In genomic region chrX:25597561-25597960, GRCh38 we compare ENCODE assay signal across 32 cellular contexts.
"Had no signal": no experiment of that assay in that cellular context is flagged by ENCODE, and none has a peak within 500 bp of the region (broad histone marks: within the 10 kb centered on the region; RNA-seq: fewer than 3 reads in every experiment).

No MANE protein-coding gene starts in this region.

- H3K4me2 ChIP-seq: SK-N-SH had no signal

- H3K4me1 Mint-ChIP-seq: activated CD4-positive, alpha-beta T cell treated with anti-CD3 and anti-CD28 coated beads, Interleukin-2, amount 10 ng/mL, durations not matched to agents 7 days and 5 days; activated CD8-positive, alpha-beta memory T cell treated with anti-CD3 and anti-CD28 coated beads, Interleukin-2, amount 10 ng/mL, durations not matched to agents 7 days and 5 days; central memory CD8-positive, alpha-beta T cell had no signal

- H3K9me3 ChIP-seq: adrenal gland, ascending aorta, breast epithelium, esophagus muscularis mucosa, heart left ventricle, lower lobe of right lung, SK-N-SH, thoracic aorta had no signal

- H3K9ac ChIP-seq: SK-N-SH had no signal

- H3K4me3 Mint-ChIP-seq: activated CD4-positive, alpha-beta T cell treated with anti-CD3 and anti-CD28 coated beads, Interleukin-2, amount 10 ng/mL, durations not matched to agents 7 days and 5 days; activated CD8-positive, alpha-beta memory T cell treated with anti-CD3 and anti-CD28 coated beads, Interleukin-2, amount 10 ng/mL, durations not matched to agents 7 days and 5 days; activated CD8-positive, alpha-beta T cell treated with anti-CD3 and anti-CD28 coated beads for 36 hours; activated naive CD8-positive, alpha-beta T cell; activated T-cell treated with anti-CD3 and anti-CD28 coated beads, Interleukin-2, amount 50 U/mL, for 72 hours; central memory CD8-positive, alpha-beta T cell; natural killer cell treated with Interleukin-12 subunit alpha and Interleukin-12 subunit beta and Interleukin-15 and Interleukin-18, amount 100 ng/mL, for 72 hours; T-helper 1 cell treated with Interleukin-12 subunit alpha and Interleukin-12 subunit beta and Interleukin-4 antibody, amounts not matched to agents 30 μg/mL and 1 μg/mL, for 36 hours had no signal

- H3K4me3 ChIP-seq: adrenal gland, ascending aorta, breast epithelium, esophagus muscularis mucosa, heart left ventricle, left lung, lower lobe of right lung, spleen, thoracic aorta had no signal

- H3K27ac ChIP-seq: adrenal gland, ascending aorta, breast epithelium, esophagus muscularis mucosa, heart left ventricle, left lung, lower lobe of right lung, spleen, thoracic aorta had no signal

- H3K36me3 ChIP-seq: adrenal gland, ascending aorta, breast epithelium, esophagus muscularis mucosa, heart left ventricle, left lung, lower lobe of right lung, spleen, thoracic aorta had no signal

- H3K36me3 Mint-ChIP-seq: activated CD8-positive, alpha-beta memory T cell treated with anti-CD3 and anti-CD28 coated beads, Interleukin-2, amount 10 ng/mL, durations not matched to agents 7 days and 5 days; activated naive CD8-positive, alpha-beta T cell; natural killer cell treated with Interleukin-12 subunit alpha and Interleukin-12 subunit beta and Interleukin-15 and Interleukin-18, amount 100 ng/mL, for 72 hours had no signal

- H3K27ac Mint-ChIP-seq: activated CD4-positive, alpha-beta T cell treated with anti-CD3 and anti-CD28 coated beads, Interleukin-2, amount 10 ng/mL, durations not matched to agents 7 days and 5 days; activated CD8-positive, alpha-beta memory T cell treated with anti-CD3 and anti-CD28 coated beads, Interleukin-2, amount 10 ng/mL, durations not matched to agents 7 days and 5 days; activated CD8-positive, alpha-beta T cell treated with anti-CD3 and anti-CD28 coated beads for 36 hours; activated naive CD8-positive, alpha-beta T cell; activated T-cell treated with anti-CD3 and anti-CD28 coated beads, Interleukin-2, amount 50 U/mL, for 72 hours; natural killer cell treated with Interleukin-12 subunit alpha and Interleukin-12 subunit beta and Interleukin-15 and Interleukin-18, amount 100 ng/mL, for 72 hours; T-helper 1 cell treated with Interleukin-12 subunit alpha and Interleukin-12 subunit beta and Interleukin-4 antibody, amounts not matched to agents 30 μg/mL and 1 μg/mL, for 36 hours had no signal

- H3K4me1 ChIP-seq: adrenal gland, ascending aorta, breast epithelium, esophagus muscularis mucosa, heart left ventricle, left lung, lower lobe of right lung, spleen had no signal

- FAIRE-seq: colon, TTC549, urothelium cell line had no signal

- DNase-seq: activated CD4-positive, alpha-beta T cell treated with anti-CD3 and anti-CD28 coated beads for 1 hour; activated CD4-positive, alpha-beta T cell treated with anti-CD3 and anti-CD28 coated beads, Interleukin-2, amount 10 ng/mL, durations not matched to agents 7 days and 5 days; activated CD8-positive, alpha-beta memory T cell treated with anti-CD3 and anti-CD28 coated beads, Interleukin-2, amount 10 ng/mL, durations not matched to agents 7 days and 5 days; activated CD8-positive, alpha-beta T cell treated with anti-CD3 and anti-CD28 coated beads for 36 hours; activated effector memory CD4-positive, alpha-beta T cell treated with Interleukin-2 at 50 U/mL for 16 hours; activated naive CD4-positive, alpha-beta T cell treated with Interleukin-2 at 50 U/mL for 16 hours; activated T-cell treated with anti-CD3 and anti-CD28 coated beads, Interleukin-2, amount 50 U/mL, for 72 hours; adrenal gland; dermis blood vessel endothelial cell; effector CD4-positive, alpha-beta T cell; heart left ventricle; left lung; lower lobe of right lung; mesenchymal stem cell; right cardiac atrium; SK-N-SH; spleen; stimulated activated naive CD4-positive, alpha-beta T cell treated with Interleukin-2 at 50 U/mL for 16 hours; SW 1271; T-helper 9 cell; trophoblast cell had no signal

- H3K9me3 Mint-ChIP-seq: activated CD8-positive, alpha-beta T cell treated with anti-CD3 and anti-CD28 coated beads for 36 hours; T-helper 1 cell treated with Interleukin-12 subunit alpha and Interleukin-12 subunit beta and Interleukin-4 antibody, amounts not matched to agents 30 μg/mL and 1 μg/mL, for 36 hours had no signal

- H3K27me3 ChIP-seq: ascending aorta, esophagus muscularis mucosa, heart left ventricle, left lung, spleen had no signal

- ATAC-seq: activated CD8-positive, alpha-beta memory T cell treated with anti-CD3 and anti-CD28 coated beads, Interleukin-2, amount 10 ng/mL, durations not matched to agents 7 days and 5 days; activated CD8-positive, alpha-beta T cell treated with anti-CD3 and anti-CD28 coated beads for 36 hours; activated T-cell treated with anti-CD3 and anti-CD28 coated beads, Interleukin-2, amount 50 U/mL, for 72 hours; heart left ventricle; left lung; lower lobe of right lung; natural killer cell treated with Interleukin-12 subunit alpha and Interleukin-12 subunit beta and Interleukin-15 and Interleukin-18, amount 100 ng/mL, for 72 hours; right cardiac atrium had no signal
